In genomic region chr13:114119196-114119595, GRCh38 we compare ENCODE assay signal across 8 cellular contexts. TPM values are rescaled to one million over a fixed set of nuclear protein-coding genes. Genes with fewer than 3 reads are reported as not detected.
DNase-seq lines count a peak whose midpoint lies in the region; ATAC-seq, FAIRE-seq and TF ChIP-seq lines count a peak whose summit lies in the region.

No MANE protein-coding gene starts in this region.

- peak; percentile 35 for TF ChIP-seq POLR2A in endothelial cell of umbilical vein (IDR thresholded peaks at IDR 0.05; ENCODE audit: low read depth, low read length)

- intact Hi-C loops in Panc1 (cut with micrococcal nuclease; ENCODE audit: unreplicated experiment) = no loop called here
- intact Hi-C loops in endothelial cell of umbilical vein (cut with micrococcal nuclease) = loop anchor here (1.0 to 5.0 kb wide), 5 partner anchors 10 to 302 kb away; no protein-coding TSS in a partner anchor

- no peak overlapping the region for H2AFZ ChIP-seq in endothelial cell of umbilical vein (ENCODE audit: low read depth, low read length)

- FAIRE-seq in endothelial cell of umbilical vein (lab: Jason Lieb, UNC) = peak; percentile 99

- peaks cover 0 to 1% (median 0%) of the 10 kb centered on the region in 5 donors for H3K27me3 Mint-ChIP-seq in naive thymus-derived CD8-positive, alpha-beta T cell

- H3K79me2 ChIP-seq in endothelial cell of umbilical vein (ENCODE audit: control insufficient read depth, insufficient read depth, low read length) = peaks cover 69% of the 10 kb centered on the region

- no peak for DNase-seq in Panc1 (ENCODE audit: low read depth, low spot score)
- DNase-seq in endothelial cell of umbilical vein (ENCODE audit: low read depth, low spot score) = peak; percentile 97
- peak in 1 of 10 donors; percentile 11 for DNase-seq in naive thymus-derived CD8-positive, alpha-beta T cell
- DNase-seq in activated effector memory CD4-positive, alpha-beta T cell treated with anti-CD3 and anti-CD28 coated beads, Interleukin-2, amount 50 U/mL, for 16 hours = no peak
- DNase-seq in NAMALWA (ENCODE audit: low spot score) = no peak
- no peak for DNase-seq in DMS 273 (lab: John Stamatoyannopoulos, UW; ENCODE audit: unreplicated experiment)

- H3K27ac ChIP-seq in BLaER1 treated with 17β-estradiol and CSF1 and Interleukin-3, amounts not matched to agents 10 nM and 100 nM = peak overlapping the region in 5 of 11 experiments; percentile 5 to 43 (median 38); a peak in 7 of 22 replicates
- H3K27ac ChIP-seq in Panc1 (ENCODE audit: low read length) (peak overlapping the region; percentile 95), endothelial cell of umbilical vein (ENCODE audit: insufficient read depth, low read depth, low read length) (peak overlapping the region; percentile 99)

- H3K27me3 ChIP-seq in BLaER1 treated with 17β-estradiol and CSF1 and Interleukin-3, amounts not matched to agents 10 nM and 100 nM = no peaks in the 10 kb centered on the region
- H3K27me3 ChIP-seq in Panc1 (ENCODE audit: control insufficient read depth, insufficient read depth, low read length) = no peaks in the 10 kb centered on the region
- no peaks in the 10 kb centered on the region for H3K27me3 ChIP-seq in endothelial cell of umbilical vein (ENCODE audit: control insufficient read depth in 2 of 2, insufficient read depth in 2 of 2, low read length in 2 of 2)

- peaks cover 43 to 84% (median 79%) of the 10 kb centered on the region in 4 donors for H3K4me1 Mint-ChIP-seq in naive thymus-derived CD8-positive, alpha-beta T cell

- POLR2A ChIA-PET in Panc1 (lab: Charles Lee) = no interaction called here
- POLR2A ChIA-PET in endothelial cell of umbilical vein (lab: Charles Lee) = interaction anchor here (0.9 to 1.7 kb wide), 3 partner anchors 8 to 54 kb away, joined by 3 to 11 read pairs (median 10); partner anchors contain the start of gene RASA3
- POLR2A ChIA-PET in naive thymus-derived CD8-positive, alpha-beta T cell (lab: Charles Lee) = interaction anchor here (1.0 to 1.7 kb wide), 6 partner anchors 10 to 52 kb away, joined by 3 to 10 read pairs (median 4); no protein-coding TSS in a partner anchor

- ATAC-seq in Panc1 (peak; percentile 43), GM19023 (IDR thresholded peaks at IDR 0.05; ENCODE audit: unreplicated experiment) (no peak)
- ATAC-seq in naive thymus-derived CD8-positive, alpha-beta T cell = no peak

- H3K9ac ChIP-seq in BLaER1 treated with 17β-estradiol and CSF1 and Interleukin-3, amounts not matched to agents 10 nM and 100 nM = peak overlapping the region in 8 of 11 experiments; percentile 5 to 44 (median 34); a peak in 4 of 22 replicates
- peak overlapping the region; percentile 85 for H3K9ac ChIP-seq in endothelial cell of umbilical vein (replicated peaks; ENCODE audit: extremely low read depth, insufficient read depth, low read length)

- CTCF ChIA-PET in Panc1 (lab: Charles Lee) = no interaction called here
- CTCF ChIA-PET in endothelial cell of umbilical vein (lab: Charles Lee) = interaction anchor here (0.8 to 1.3 kb wide), 7 partner anchors 9 to 167 kb away, joined by 3 to 8 read pairs (median 4); partner anchors contain the start of gene RASA3

- H3K9me3 ChIP-seq in BLaER1 treated with 17β-estradiol and CSF1 and Interleukin-3, amounts not matched to agents 10 nM and 100 nM (replicated peaks in 1 of 11) = no peaks in the 10 kb centered on the region
- H3K9me3 ChIP-seq in Panc1 (ENCODE audit: control insufficient read depth, insufficient read depth, low read depth, low read length) (no peaks in the 10 kb centered on the region), endothelial cell of umbilical vein (replicated peaks; ENCODE audit: control insufficient read depth, insufficient read depth, low read length) (no peaks in the 10 kb centered on the region)

- dilution Hi-C loops in endothelial cell of umbilical vein (cut with MboI; ENCODE audit: extremely low pct_ligation_motif_present, low sequenced_read_pairs) = loop anchor here (10.0 kb wide), 1 partner anchor 64 kb away; no protein-coding TSS in a partner anchor

- H3K36me3 ChIP-seq in BLaER1 treated with 17β-estradiol and CSF1 and Interleukin-3, amounts not matched to agents 10 nM and 100 nM = peaks cover 0 to 24% (median 1%) of the 10 kb centered on the region in 11 experiments; a peak in 6 of 22 replicates
- H3K36me3 ChIP-seq in Panc1 (ENCODE audit: control insufficient read depth, insufficient read depth, low read length) (no peaks in the 10 kb centered on the region), endothelial cell of umbilical vein (ENCODE audit: control insufficient read depth in 2 of 2, extremely low read depth in 1 of 2, insufficient read depth in 2 of 2, low read length in 2 of 2) (no peaks in the 10 kb centered on the region)

- H4K20me1 ChIP-seq in BLaER1 treated with 17β-estradiol and CSF1 and Interleukin-3, amounts not matched to agents 10 nM and 100 nM = peaks cover 53 to 81% (median 60%) of the 10 kb centered on the region in 11 experiments
- no peaks in the 10 kb centered on the region for H4K20me1 ChIP-seq in endothelial cell of umbilical vein (replicated peaks; ENCODE audit: control insufficient read depth, extremely low read depth, insufficient read depth, low read length)

- peak overlapping the region; percentile 56 to 88 (median 76) for H3K4me3 Mint-ChIP-seq in naive thymus-derived CD8-positive, alpha-beta T cell

- no peak for TF ChIP-seq CTCF in Panc1 (IDR thresholded peaks at IDR 0.05)
- TF ChIP-seq CTCF in endothelial cell of umbilical vein (IDR thresholded peaks at IDR 0.05; ENCODE audit: extremely low read depth in 1 of 2, insufficient read depth in 1 of 2, low read depth in 1 of 2, low read length in 2 of 2) = no peak

- in situ Hi-C loops in Panc1 (cut with HindIII; ENCODE audit: low pct_unique_long_range_greater_than_20kb, low sequenced_read_pairs) = no loop called here

- H3K27ac Mint-ChIP-seq in naive thymus-derived CD8-positive, alpha-beta T cell = peak overlapping the region; percentile 81 to 95 (median 88)

- peak overlapping the region; percentile 35 to 68 (median 53); a peak in 16 of 22 replicates for H3K4me2 ChIP-seq in BLaER1 treated with 17β-estradiol and CSF1 and Interleukin-3, amounts not matched to agents 10 nM and 100 nM
- peak overlapping the region; percentile 81 for H3K4me2 ChIP-seq in endothelial cell of umbilical vein (ENCODE audit: insufficient read depth, low read length)

- BruUV-seq in Panc1 (replicated peaks; lab: Mats Ljungman, UMichigan) = no TSS peak
- no TSS peak for BruUV-seq in endothelial cell of umbilical vein (replicated peaks; lab: Mats Ljungman, UMichigan)

- no peaks in the 10 kb centered on the region for H3K9me3 Mint-ChIP-seq in naive thymus-derived CD8-positive, alpha-beta T cell

- no peaks in the 10 kb centered on the region for H3K9me1 ChIP-seq in endothelial cell of umbilical vein (replicated peaks; ENCODE audit: control insufficient read depth, extremely low read depth, insufficient read depth, low read length)

- peaks cover 80 to 89% (median 84%) of the 10 kb centered on the region in 10 experiments for H3K4me1 ChIP-seq in BLaER1 treated with 17β-estradiol and CSF1 and Interleukin-3, amounts not matched to agents 10 nM and 100 nM
- H3K4me1 ChIP-seq in Panc1 (ENCODE audit: control insufficient read depth, insufficient read depth, low read length) = peaks cover 55% of the 10 kb centered on the region
- H3K4me1 ChIP-seq in endothelial cell of umbilical vein (ENCODE audit: control insufficient read depth, extremely low read depth, insufficient read depth, low read length) = peaks cover 49% of the 10 kb centered on the region

- peaks cover 0 to 32% (median 9%) of the 10 kb centered on the region in 3 donors for H3K36me3 Mint-ChIP-seq in naive thymus-derived CD8-positive, alpha-beta T cell

- no peak overlapping the region for H3K4me3 ChIP-seq in BLaER1 treated with 17β-estradiol and CSF1 and Interleukin-3, amounts not matched to agents 10 nM and 100 nM
- H3K4me3 ChIP-seq in Panc1 (ENCODE audit: low read depth in 2 of 2, low read length in 2 of 2) (peak overlapping the region; percentile 25 to 47), endothelial cell of umbilical vein (replicated peaks in 1 of 3; ENCODE audit: insufficient read depth in 1 of 3, low read depth in 1 of 3, low read length in 3 of 3) (peak overlapping the region in 1 of 3 experiments; percentile 13)

TF ChIP-seq in endothelial cell of umbilical vein, 7 proteins besides CTCF, POLR2A, EP300 and RAD21 (continues in another document):
- no peak for TF ChIP-seq MYC (IDR thresholded peaks at IDR 0.05; ENCODE audit: low read depth, low read length)
- TF ChIP-seq FOS (IDR thresholded peaks at IDR 0.05; ENCODE audit: borderline replicate concordance, insufficient read depth, low read length) = peak; percentile 60
- TF ChIP-seq JUN (IDR thresholded peaks at IDR 0.05; ENCODE audit: borderline replicate concordance, insufficient read depth, insufficient read length, low read depth) = peak; percentile 92
- TF ChIP-seq POLR2AphosphoS5 (IDR thresholded peaks at IDR 0.05; ENCODE audit: insufficient read depth, low read depth, low read length) = peak; percentile 66

RNA-seq across cellular contexts. Expression of gene RASA3, which starts 13.2 kb away (rescaled TPM):
- 33.7 TPM for total RNA-seq in Panc1 (2021; ENCODE audit: unreplicated experiment)
- polyA plus RNA-seq in Panc1 (2012; ENCODE audit: insufficient read length) = 38.4 TPM
- total RNA-seq in endothelial cell of umbilical vein = 51.2 and 53.8 TPM in 2 replicates
- 22.5 and 26.5 TPM in 2 replicates for polyA plus RNA-seq in endothelial cell of umbilical vein
- polyA plus RNA-seq in endothelial cell of umbilical vein (2011; cell fraction: cytosol; rRNA removed) = 35.6 and 36.3 TPM in 2 replicates
- 51.2 and 56.7 TPM in 2 replicates for polyA plus RNA-seq in endothelial cell of umbilical vein (2011; cell fraction: nucleus; rRNA removed)
- 41.1 and 42.8 TPM in 2 replicates for polyA plus RNA-seq in endothelial cell of umbilical vein (2012)
- 34.5 and 39.0 TPM in 2 replicates for polyA minus RNA-seq in endothelial cell of umbilical vein
- 5.5 TPM for polyA minus RNA-seq in endothelial cell of umbilical vein (2011; cell fraction: cytosol; rRNA and poly(A)+ RNA removed)
- polyA minus RNA-seq in endothelial cell of umbilical vein (2011; cell fraction: nucleus; rRNA and poly(A)+ RNA removed) = 20.8 and 28.6 TPM in 2 replicates
- 100 to 1,000 TPM; 194 to 196 TPM for total RNA-seq in naive thymus-derived CD8-positive, alpha-beta T cell
- 100 to 1,000 TPM in 2 of 3 donors, 10 to 100 TPM in 1; 62.2 to 169 (median 105) TPM for polyA plus RNA-seq in naive thymus-derived CD8-positive, alpha-beta T cell

RNA-seq across cellular contexts. Expression of gene CFAP97D2, which starts 59.9 kb away (rescaled TPM):
- total RNA-seq in Panc1 (2021; ENCODE audit: unreplicated experiment) (not detected), endothelial cell of umbilical vein (not detected in 2 replicates)
- polyA plus RNA-seq in Panc1 (2012; ENCODE audit: insufficient read length) = not detected
- polyA plus RNA-seq in endothelial cell of umbilical vein = 0.13 TPM in 1 of 2 replicates, not detected in the other
- polyA plus RNA-seq in endothelial cell of umbilical vein (2011; cell fraction: cytosol; rRNA removed) = not detected in 2 replicates
- not detected in 2 replicates for polyA plus RNA-seq in endothelial cell of umbilical vein (2011; cell fraction: nucleus; rRNA removed)
- polyA plus RNA-seq in endothelial cell of umbilical vein (2012) = not detected in 2 replicates
- not detected in 2 replicates for polyA minus RNA-seq in endothelial cell of umbilical vein
- not detected for polyA minus RNA-seq in endothelial cell of umbilical vein (2011; cell fraction: cytosol; rRNA and poly(A)+ RNA removed)
- polyA minus RNA-seq in endothelial cell of umbilical vein (2011; cell fraction: nucleus; rRNA and poly(A)+ RNA removed) = not detected in 2 replicates
- total RNA-seq in naive thymus-derived CD8-positive, alpha-beta T cell = 1 to 10 TPM; 1.5 to 2.0 TPM
- 1 to 10 TPM; 2.6 to 4.8 (median 3.7) TPM for polyA plus RNA-seq in naive thymus-derived CD8-positive, alpha-beta T cell

Comparison
In these comparisons a context has a peak if more than half of its experiments do, and no peak if none do; other contexts are left out.
1. H3K4me3 ChIP-seq: peak in Panc1 (2 of 2); none in BLaER1 treated with 17β-estradiol and CSF1 and Interleukin-3, amounts not matched to agents 10 nM and 100 nM (0 of 10).